20 cellular contexts compared by ENCODE assay signal in genomic region chr3:94936023-94936580, GRCh38.
DNase-seq lines count a peak whose midpoint lies in the region; ATAC-seq and TF ChIP-seq lines count a peak whose summit lies in the region.
"Had no signal": no experiment of that assay in that cellular context is flagged by ENCODE, and none has a peak within 500 bp of the region (broad histone marks: within the 10 kb centered on the region; RNA-seq: fewer than 3 reads in every experiment).

No MANE protein-coding gene starts in this region.

- in situ Hi-C loops in mammary epithelial cell (cut with MboI; ENCODE audit: low sequenced_read_pairs in 2 of 2) = no loop called here

- H3K27me3 ChIP-seq in mammary epithelial cell (ENCODE audit: insufficient read depth, low read length) = no peaks in the 10 kb centered on the region
- H3K27me3 ChIP-seq: BE2C, MG63, SJSA1 had no signal

- TF ChIP-seq CTCF in mammary epithelial cell (conservative IDR thresholded peaks at IDR 0.05 in 1 of 2, IDR thresholded peaks at IDR 0.05 in 1 of 2; ENCODE audit: extremely low read depth in 1 of 2, insufficient read depth in 1 of 2, low read depth in 1 of 2, low read length in 2 of 2) (no peak), retinal pigment epithelial cell (conservative IDR thresholded peaks at IDR 0.05; ENCODE audit: low read depth, low read length) (no peak)

- dilution Hi-C loops in mammary epithelial cell (cut with HindIII; ENCODE audit: low sequenced_read_pairs) = no loop called here

- H3K79me2 ChIP-seq in mammary epithelial cell (ENCODE audit: insufficient read depth, low read length) = no peaks in the 10 kb centered on the region

- H4K20me1 ChIP-seq in mammary epithelial cell (ENCODE audit: insufficient read depth, low read length) = no peaks in the 10 kb centered on the region

- no peaks in the 10 kb centered on the region for H3K4me1 ChIP-seq in mammary epithelial cell (ENCODE audit: insufficient read depth, low read length)
- H3K4me1 ChIP-seq: BE2C, SJSA1 had no signal

- 0% methylated on average over 1 of the region's 1 CpG for WGBS in mammary epithelial cell (ENCODE audit: low coverage, missing lambda C conversion rate)

- no TSS peak for BruUV-seq in mammary epithelial cell (replicated peaks; lab: Mats Ljungman, UMichigan)

- H3K4me2 ChIP-seq in mammary epithelial cell (ENCODE audit: insufficient read depth, low read depth, low read length) = no peak overlapping the region
- H3K4me2 ChIP-seq: KMS-11 had no signal

- no peak overlapping the region for H3K9ac ChIP-seq in mammary epithelial cell (ENCODE audit: insufficient read depth, low read length)
- H3K9ac ChIP-seq: KMS-11 had no signal

- H3K4me3 ChIP-seq in mammary epithelial cell (replicated peaks in 1 of 3; ENCODE audit: insufficient read depth in 1 of 3, low read depth in 2 of 3, low read length in 3 of 3) (no peak overlapping the region), retinal pigment epithelial cell (ENCODE audit: low read length) (no peak overlapping the region)
- H3K4me3 ChIP-seq: MG63, SJSA1 had no signal

- no peak overlapping the region for H3K27ac ChIP-seq in mammary epithelial cell (ENCODE audit: insufficient read depth, low read depth, low read length)
- H3K27ac ChIP-seq: KMS-11, SJSA1 had no signal

- DNase-seq in SIG-M5 treated with dmso at 0.1 percent for 504 hours (lab: John Stamatoyannopoulos, UW; ENCODE audit: unreplicated experiment) (peak; percentile 13), SIG-M5 (lab: John Stamatoyannopoulos, UW) (no peak), NCI-H526 treated with DMSO at 0.1 percent for 48 hours (lab: John Stamatoyannopoulos, UW) (peak; percentile 3), mammary epithelial cell (peak; percentile 3), retinal pigment epithelial cell (ENCODE audit: low read depth) (peak; percentile 1), UCSD-AML1 (lab: John Stamatoyannopoulos, UW; ENCODE audit: unreplicated experiment) (no peak), MV-4-11 (lab: John Stamatoyannopoulos, UW) (no peak)
- DNase-seq: 8988T; BE2C; CD4-positive, alpha-beta T cell; MG63; NCI-H1105; NCI-H1694 treated with DMSO at 0.1 percent for 48 hours; NCI-H2107; NCI-H2227 treated with DMSO at 0.1 percent for 48 hours; NCI-H524 treated with DMSO at 0.1 percent for 48 hours had no signal

- ATAC-seq in HG02798 (IDR thresholded peaks at IDR 0.05; ENCODE audit: poor library complexity, unreplicated experiment) = no peak
- ATAC-seq: HCT116 had no signal

- H2AFZ ChIP-seq in mammary epithelial cell (ENCODE audit: low read depth, low read length) = no peak overlapping the region

- H3K36me3 ChIP-seq in mammary epithelial cell (ENCODE audit: insufficient read depth, low read length) = no peaks in the 10 kb centered on the region
- H3K36me3 ChIP-seq: BE2C, MG63, SJSA1 had no signal

- intact Hi-C loops in mammary epithelial cell (cut with micrococcal nuclease) = no loop called here

- peaks cover 4% of the 10 kb centered on the region for H3K9me3 ChIP-seq in mammary epithelial cell (replicated peaks; ENCODE audit: insufficient read depth, low read length)
- H3K9me3 ChIP-seq: BE2C, MG63, SJSA1 had no signal

- CTCF ChIA-PET in mammary epithelial cell (lab: Charles Lee; ENCODE audit: low non-redundant PET) = no interaction called here

Comparison
In these comparisons a context has a peak if more than half of its experiments do, and no peak if none do; other contexts are left out.
1. DNase-seq: peak in SIG-M5 treated with dmso at 0.1 percent for 504 hours (single experiment), NCI-H526 treated with DMSO at 0.1 percent for 48 hours (single experiment), mammary epithelial cell (single experiment) and retinal pigment epithelial cell (single experiment); none in SIG-M5 (single experiment), UCSD-AML1 (single experiment) and MV-4-11 (single experiment).